Comparison of ENCODE assay signal across 1 cellular context in the genomic region with DNA sequence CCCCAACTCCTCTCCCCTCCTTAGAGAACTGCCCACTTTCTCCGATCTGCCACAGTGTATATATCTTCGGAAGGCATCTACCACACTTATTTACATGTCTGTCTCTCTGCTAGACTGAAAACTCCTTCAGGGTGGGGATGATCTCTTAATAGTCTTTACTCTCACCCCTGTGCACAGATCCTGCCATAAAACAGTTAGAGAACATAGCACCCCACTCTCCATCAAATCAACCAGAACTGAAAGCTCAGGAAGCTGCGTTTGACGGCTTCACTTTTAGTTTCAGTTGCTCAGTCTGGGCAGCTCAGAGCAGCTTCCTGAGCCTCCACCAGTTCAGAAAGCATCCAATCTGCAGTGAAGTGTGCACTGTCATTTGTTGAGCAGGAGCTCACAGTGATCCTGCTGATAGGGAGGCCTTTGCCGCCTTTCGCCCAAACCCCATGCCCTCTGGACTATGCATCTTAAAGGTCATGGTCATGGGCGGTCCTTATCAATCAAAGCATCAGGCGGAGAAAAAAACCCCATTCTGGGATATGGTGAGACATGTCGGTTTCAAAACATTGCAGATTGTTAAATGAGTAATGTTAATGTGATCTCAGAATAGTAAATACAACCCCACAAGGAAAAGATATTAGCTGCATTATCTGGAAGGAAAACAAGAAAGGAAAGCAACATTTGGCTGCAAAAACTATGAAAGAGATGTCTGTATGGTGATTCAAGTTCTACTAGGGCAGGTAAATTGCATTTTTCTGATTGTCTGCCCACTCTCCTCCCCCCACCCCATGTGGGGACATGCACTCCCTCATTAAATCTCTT.
TF ChIP-seq lines count a peak whose summit lies in the region.

No MANE protein-coding gene starts in this region.

TF ChIP-seq in WTC11, 78 proteins besides CTCF, POLR2A, EP300 and RAD21 (continued from another document):
- TF ChIP-seq, protein P1, sequence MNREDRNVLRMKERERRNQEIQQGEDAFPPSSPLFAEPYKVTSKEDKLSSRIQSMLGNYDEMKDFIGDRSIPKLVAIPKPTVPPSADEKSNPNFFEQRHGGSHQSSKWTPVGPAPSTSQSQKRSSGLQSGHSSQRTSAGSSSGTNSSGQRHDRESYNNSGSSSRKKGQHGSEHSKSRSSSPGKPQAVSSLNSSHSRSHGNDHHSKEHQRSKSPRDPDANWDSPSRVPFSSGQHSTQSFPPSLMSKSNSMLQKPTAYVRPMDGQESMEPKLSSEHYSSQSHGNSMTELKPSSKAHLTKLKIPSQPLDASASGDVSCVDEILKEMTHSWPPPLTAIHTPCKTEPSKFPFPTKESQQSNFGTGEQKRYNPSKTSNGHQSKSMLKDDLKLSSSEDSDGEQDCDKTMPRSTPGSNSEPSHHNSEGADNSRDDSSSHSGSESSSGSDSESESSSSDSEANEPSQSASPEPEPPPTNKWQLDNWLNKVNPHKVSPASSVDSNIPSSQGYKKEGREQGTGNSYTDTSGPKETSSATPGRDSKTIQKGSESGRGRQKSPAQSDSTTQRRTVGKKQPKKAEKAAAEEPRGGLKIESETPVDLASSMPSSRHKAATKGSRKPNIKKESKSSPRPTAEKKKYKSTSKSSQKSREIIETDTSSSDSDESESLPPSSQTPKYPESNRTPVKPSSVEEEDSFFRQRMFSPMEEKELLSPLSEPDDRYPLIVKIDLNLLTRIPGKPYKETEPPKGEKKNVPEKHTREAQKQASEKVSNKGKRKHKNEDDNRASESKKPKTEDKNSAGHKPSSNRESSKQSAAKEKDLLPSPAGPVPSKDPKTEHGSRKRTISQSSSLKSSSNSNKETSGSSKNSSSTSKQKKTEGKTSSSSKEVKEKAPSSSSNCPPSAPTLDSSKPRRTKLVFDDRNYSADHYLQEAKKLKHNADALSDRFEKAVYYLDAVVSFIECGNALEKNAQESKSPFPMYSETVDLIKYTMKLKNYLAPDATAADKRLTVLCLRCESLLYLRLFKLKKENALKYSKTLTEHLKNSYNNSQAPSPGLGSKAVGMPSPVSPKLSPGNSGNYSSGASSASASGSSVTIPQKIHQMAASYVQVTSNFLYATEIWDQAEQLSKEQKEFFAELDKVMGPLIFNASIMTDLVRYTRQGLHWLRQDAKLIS (CRISPR knock-in tag; IDR thresholded peaks at IDR 0.05; ENCODE audit: borderline replicate concordance) = no peak
- TF ChIP-seq, protein P2, sequence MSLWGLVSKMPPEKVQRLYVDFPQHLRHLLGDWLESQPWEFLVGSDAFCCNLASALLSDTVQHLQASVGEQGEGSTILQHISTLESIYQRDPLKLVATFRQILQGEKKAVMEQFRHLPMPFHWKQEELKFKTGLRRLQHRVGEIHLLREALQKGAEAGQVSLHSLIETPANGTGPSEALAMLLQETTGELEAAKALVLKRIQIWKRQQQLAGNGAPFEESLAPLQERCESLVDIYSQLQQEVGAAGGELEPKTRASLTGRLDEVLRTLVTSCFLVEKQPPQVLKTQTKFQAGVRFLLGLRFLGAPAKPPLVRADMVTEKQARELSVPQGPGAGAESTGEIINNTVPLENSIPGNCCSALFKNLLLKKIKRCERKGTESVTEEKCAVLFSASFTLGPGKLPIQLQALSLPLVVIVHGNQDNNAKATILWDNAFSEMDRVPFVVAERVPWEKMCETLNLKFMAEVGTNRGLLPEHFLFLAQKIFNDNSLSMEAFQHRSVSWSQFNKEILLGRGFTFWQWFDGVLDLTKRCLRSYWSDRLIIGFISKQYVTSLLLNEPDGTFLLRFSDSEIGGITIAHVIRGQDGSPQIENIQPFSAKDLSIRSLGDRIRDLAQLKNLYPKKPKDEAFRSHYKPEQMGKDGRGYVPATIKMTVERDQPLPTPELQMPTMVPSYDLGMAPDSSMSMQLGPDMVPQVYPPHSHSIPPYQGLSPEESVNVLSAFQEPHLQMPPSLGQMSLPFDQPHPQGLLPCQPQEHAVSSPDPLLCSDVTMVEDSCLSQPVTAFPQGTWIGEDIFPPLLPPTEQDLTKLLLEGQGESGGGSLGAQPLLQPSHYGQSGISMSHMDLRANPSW (CRISPR knock-in tag; conservative IDR thresholded peaks at IDR 0.05; ENCODE audit: low read depth) = no peak
- TF ChIP-seq, protein P3, sequence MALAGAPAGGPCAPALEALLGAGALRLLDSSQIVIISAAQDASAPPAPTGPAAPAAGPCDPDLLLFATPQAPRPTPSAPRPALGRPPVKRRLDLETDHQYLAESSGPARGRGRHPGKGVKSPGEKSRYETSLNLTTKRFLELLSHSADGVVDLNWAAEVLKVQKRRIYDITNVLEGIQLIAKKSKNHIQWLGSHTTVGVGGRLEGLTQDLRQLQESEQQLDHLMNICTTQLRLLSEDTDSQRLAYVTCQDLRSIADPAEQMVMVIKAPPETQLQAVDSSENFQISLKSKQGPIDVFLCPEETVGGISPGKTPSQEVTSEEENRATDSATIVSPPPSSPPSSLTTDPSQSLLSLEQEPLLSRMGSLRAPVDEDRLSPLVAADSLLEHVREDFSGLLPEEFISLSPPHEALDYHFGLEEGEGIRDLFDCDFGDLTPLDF (CRISPR knock-in tag; IDR thresholded peaks at IDR 0.05) = no peak
- TF ChIP-seq, protein P4, sequence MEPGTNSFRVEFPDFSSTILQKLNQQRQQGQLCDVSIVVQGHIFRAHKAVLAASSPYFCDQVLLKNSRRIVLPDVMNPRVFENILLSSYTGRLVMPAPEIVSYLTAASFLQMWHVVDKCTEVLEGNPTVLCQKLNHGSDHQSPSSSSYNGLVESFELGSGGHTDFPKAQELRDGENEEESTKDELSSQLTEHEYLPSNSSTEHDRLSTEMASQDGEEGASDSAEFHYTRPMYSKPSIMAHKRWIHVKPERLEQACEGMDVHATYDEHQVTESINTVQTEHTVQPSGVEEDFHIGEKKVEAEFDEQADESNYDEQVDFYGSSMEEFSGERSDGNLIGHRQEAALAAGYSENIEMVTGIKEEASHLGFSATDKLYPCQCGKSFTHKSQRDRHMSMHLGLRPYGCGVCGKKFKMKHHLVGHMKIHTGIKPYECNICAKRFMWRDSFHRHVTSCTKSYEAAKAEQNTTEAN (CRISPR knock-in tag; IDR thresholded peaks at IDR 0.05) = no peak
- TF ChIP-seq GRHL2 (CRISPR knock-in tag; IDR thresholded peaks at IDR 0.05; ENCODE audit: insufficient replicate concordance, severe bottlenecking) = no peak
- TF ChIP-seq, protein P5, sequence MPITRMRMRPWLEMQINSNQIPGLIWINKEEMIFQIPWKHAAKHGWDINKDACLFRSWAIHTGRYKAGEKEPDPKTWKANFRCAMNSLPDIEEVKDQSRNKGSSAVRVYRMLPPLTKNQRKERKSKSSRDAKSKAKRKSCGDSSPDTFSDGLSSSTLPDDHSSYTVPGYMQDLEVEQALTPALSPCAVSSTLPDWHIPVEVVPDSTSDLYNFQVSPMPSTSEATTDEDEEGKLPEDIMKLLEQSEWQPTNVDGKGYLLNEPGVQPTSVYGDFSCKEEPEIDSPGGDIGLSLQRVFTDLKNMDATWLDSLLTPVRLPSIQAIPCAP (CRISPR knock-in tag; IDR thresholded peaks at IDR 0.05) = no peak
- TF ChIP-seq, protein P6, sequence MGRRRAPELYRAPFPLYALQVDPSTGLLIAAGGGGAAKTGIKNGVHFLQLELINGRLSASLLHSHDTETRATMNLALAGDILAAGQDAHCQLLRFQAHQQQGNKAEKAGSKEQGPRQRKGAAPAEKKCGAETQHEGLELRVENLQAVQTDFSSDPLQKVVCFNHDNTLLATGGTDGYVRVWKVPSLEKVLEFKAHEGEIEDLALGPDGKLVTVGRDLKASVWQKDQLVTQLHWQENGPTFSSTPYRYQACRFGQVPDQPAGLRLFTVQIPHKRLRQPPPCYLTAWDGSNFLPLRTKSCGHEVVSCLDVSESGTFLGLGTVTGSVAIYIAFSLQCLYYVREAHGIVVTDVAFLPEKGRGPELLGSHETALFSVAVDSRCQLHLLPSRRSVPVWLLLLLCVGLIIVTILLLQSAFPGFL (CRISPR knock-in tag; IDR thresholded peaks at IDR 0.05; ENCODE audit: borderline replicate concordance) = no peak
- no peak for TF ChIP-seq MXD4 (CRISPR knock-in tag; IDR thresholded peaks at IDR 0.05; ENCODE audit: borderline replicate concordance)
- no peak for TF ChIP-seq EMX1 (CRISPR knock-in tag; IDR thresholded peaks at IDR 0.05)
- TF ChIP-seq ZNF317 (CRISPR knock-in tag; IDR thresholded peaks at IDR 0.05; ENCODE audit: borderline replicate concordance, low read depth) = no peak
- TF ChIP-seq KAT7 (CRISPR knock-in tag; IDR thresholded peaks at IDR 0.05; ENCODE audit: borderline replicate concordance) = no peak
